In the genomic region with DNA sequence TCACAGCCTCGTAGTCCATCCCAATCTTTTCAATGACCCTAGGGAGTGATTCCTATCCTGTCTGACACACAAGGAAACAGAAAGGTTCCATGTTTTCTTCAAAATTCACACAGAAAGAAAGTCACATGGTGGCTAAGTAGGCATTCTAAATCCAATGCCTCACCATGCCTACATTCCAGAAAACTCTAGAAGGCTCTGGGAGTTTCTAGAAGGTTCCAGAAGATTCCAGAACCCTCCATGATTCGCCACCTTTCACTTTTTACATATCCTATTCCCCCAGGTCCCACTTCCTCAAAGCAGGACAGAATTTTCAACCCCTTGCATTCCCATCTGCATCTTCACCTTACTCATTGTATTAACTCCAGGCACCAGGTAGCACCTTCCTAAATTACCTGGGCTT, we compare ENCODE assay signal across 18 cellular contexts. TPM values are rescaled to one million over a fixed set of nuclear protein-coding genes. Genes with fewer than 3 reads are reported as not detected.
A peak's percentile ranks its signal among the peaks of the same experiment; 100 is the strongest.
DNase-seq lines count a peak whose midpoint lies in the region; ATAC-seq and TF ChIP-seq lines count a peak whose summit lies in the region.
"Had no signal": no experiment of that assay in that cellular context is flagged by ENCODE, and none has a peak within 500 bp of the region (broad histone marks: within the 10 kb centered on the region; RNA-seq: fewer than 3 reads in every experiment).

No MANE protein-coding gene starts in this region.

- peak overlapping the region; percentile 43 for H3K27ac Mint-ChIP-seq in stimulated activated naive CD8-positive, alpha-beta T cell treated with anti-CD3 and anti-CD28 coated beads, Interleukin-15, Interleukin-2, amounts not matched to agents 100 ng/mL and 50 ng/mL, for 24 hours
- no peak overlapping the region for H3K27ac Mint-ChIP-seq in stimulated activated naive CD8-positive, alpha-beta T cell treated with anti-CD3 and anti-CD28 coated beads, Interleukin-15, amount 100 ng/mL, for 72 hours
- H3K27ac Mint-ChIP-seq in activated B cell treated with CpG ODN at 0.5 μM for 24 hours (peak overlapping the region; percentile 96), neural progenitor cell (peak overlapping the region; percentile 69)
- H3K27ac Mint-ChIP-seq: CD8-positive, alpha-beta T cell had no signal

- peaks cover 2% of the 10 kb centered on the region for H4K20me1 ChIP-seq in neural progenitor cell (ENCODE audit: low read depth)

- H3K4me1 Mint-ChIP-seq in stimulated activated naive CD8-positive, alpha-beta T cell treated with anti-CD3 and anti-CD28 coated beads, Interleukin-15, Interleukin-2, amounts not matched to agents 100 ng/mL and 50 ng/mL, for 24 hours (ENCODE audit: low read depth) = peaks cover 5% of the 10 kb centered on the region
- no peaks in the 10 kb centered on the region for H3K4me1 Mint-ChIP-seq in stimulated activated naive CD8-positive, alpha-beta T cell treated with anti-CD3 and anti-CD28 coated beads, Interleukin-15, amount 100 ng/mL, for 72 hours
- H3K4me1 Mint-ChIP-seq in activated B cell treated with CpG ODN at 0.5 μM for 24 hours (peaks cover 79% of the 10 kb centered on the region), neural progenitor cell (peaks cover 7% of the 10 kb centered on the region)

- H3K9me3 ChIP-seq in neural progenitor cell (ENCODE audit: low read depth) (no peaks in the 10 kb centered on the region), tibial artery (no peaks in the 10 kb centered on the region), prostate gland (no peaks in the 10 kb centered on the region)
- H3K9me3 ChIP-seq: BE2C had no signal

- H3K4me3 ChIP-seq in neural progenitor cell (no peak overlapping the region), tibial artery (no peak overlapping the region), prostate gland (no peak overlapping the region)
- H3K4me3 ChIP-seq: GM23248 had no signal

- no peaks in the 10 kb centered on the region for H3K27me3 Mint-ChIP-seq in stimulated activated naive CD8-positive, alpha-beta T cell treated with anti-CD3 and anti-CD28 coated beads, Interleukin-15, Interleukin-2, amounts not matched to agents 100 ng/mL and 50 ng/mL, for 24 hours
- no peaks in the 10 kb centered on the region for H3K27me3 Mint-ChIP-seq in stimulated activated naive CD8-positive, alpha-beta T cell treated with anti-CD3 and anti-CD28 coated beads, Interleukin-15, amount 100 ng/mL, for 72 hours
- H3K27me3 Mint-ChIP-seq in activated B cell treated with CpG ODN at 0.5 μM for 24 hours = no peaks in the 10 kb centered on the region
- peaks cover 19% of the 10 kb centered on the region for H3K27me3 Mint-ChIP-seq in neural progenitor cell (ENCODE audit: insufficient read depth, low read depth)

- CTCF ChIA-PET in activated B cell treated with CpG ODN at 0.5 μM for 24 hours (lab: Charles Lee) = no interaction called here

- intact Hi-C loops in activated B cell treated with CpG ODN at 0.5 μM for 24 hours (cut with micrococcal nuclease) = no loop called here
- intact Hi-C loops in tibial artery (cut with DNase I; ENCODE audit: low total_unique reads) = no loop called here
- intact Hi-C loops in prostate gland (cut with DNase I) = no loop called here

- no peak for ATAC-seq in stimulated activated naive CD8-positive, alpha-beta T cell treated with anti-CD3 and anti-CD28 coated beads, Interleukin-15, amount 100 ng/mL, for 72 hours
- ATAC-seq in activated B cell treated with CpG ODN at 0.5 μM for 24 hours (ENCODE audit: low read depth) = no peak
- ATAC-seq: CD8-positive, alpha-beta T cell; HCT116 had no signal

- no peak overlapping the region for H3K4me3 Mint-ChIP-seq in stimulated activated naive CD8-positive, alpha-beta T cell treated with anti-CD3 and anti-CD28 coated beads, Interleukin-15, Interleukin-2, amounts not matched to agents 100 ng/mL and 50 ng/mL, for 24 hours
- no peak overlapping the region for H3K4me3 Mint-ChIP-seq in stimulated activated naive CD8-positive, alpha-beta T cell treated with anti-CD3 and anti-CD28 coated beads, Interleukin-15, amount 100 ng/mL, for 72 hours
- H3K4me3 Mint-ChIP-seq in activated B cell treated with CpG ODN at 0.5 μM for 24 hours (peak overlapping the region; percentile 59), neural progenitor cell (no peak overlapping the region)
- H3K4me3 Mint-ChIP-seq: CD14-positive monocyte; CD8-positive, alpha-beta T cell had no signal

- DNase-seq in stimulated activated naive CD8-positive, alpha-beta T cell treated with anti-CD3 and anti-CD28 coated beads, Interleukin-15, amount 100 ng/mL, for 72 hours = no peak
- DNase-seq in activated B cell treated with CpG ODN at 0.5 μM for 24 hours = no peak
- DNase-seq in neural progenitor cell (ENCODE audit: low spot score) = no peak
- DNase-seq in tibial artery = no peak
- DNase-seq in germinal center (ENCODE audit: low spot score) = no peak
- DNase-seq in NCI-H2029 treated with DMSO at 0.1 percent for 48 hours (lab: John Stamatoyannopoulos, UW) = no peak
- DNase-seq in prostate gland (ENCODE audit: low spot score) = no peak
- DNase-seq: BE2C; CD8-positive, alpha-beta T cell; COR-L47; DMS153; DMS79 treated with DMSO at 0.1 percent for 48 hours; GDM1; GM23248; IMR-90 had no signal

- no peaks in the 10 kb centered on the region for H3K9me3 Mint-ChIP-seq in stimulated activated naive CD8-positive, alpha-beta T cell treated with anti-CD3 and anti-CD28 coated beads, Interleukin-15, Interleukin-2, amounts not matched to agents 100 ng/mL and 50 ng/mL, for 24 hours
- H3K9me3 Mint-ChIP-seq in stimulated activated naive CD8-positive, alpha-beta T cell treated with anti-CD3 and anti-CD28 coated beads, Interleukin-15, amount 100 ng/mL, for 72 hours = peaks cover 0 to 14% of the 10 kb centered on the region in 2 donors
- H3K9me3 Mint-ChIP-seq in activated B cell treated with CpG ODN at 0.5 μM for 24 hours (peaks cover 11% of the 10 kb centered on the region), neural progenitor cell (peaks cover 3% of the 10 kb centered on the region)
- H3K9me3 Mint-ChIP-seq: CD8-positive, alpha-beta T cell had no signal

- WGBS in prostate gland = 93% methylated on average over 2 of the region's 2 CpGs

- H3K27me3 ChIP-seq in neural progenitor cell = peaks cover 8% of the 10 kb centered on the region
- H3K27me3 ChIP-seq in tibial artery = peaks cover 0 to 48% of the 10 kb centered on the region in 2 donors
- H3K27me3 ChIP-seq in prostate gland (replicated peaks; ENCODE audit: insufficient read depth) = no peaks in the 10 kb centered on the region

- no peak overlapping the region for H3K27ac ChIP-seq in neural progenitor cell
- H3K27ac ChIP-seq in tibial artery = no peak overlapping the region
- no peak overlapping the region for H3K27ac ChIP-seq in prostate gland
- H3K27ac ChIP-seq: GM23248 had no signal

- H3K36me3 ChIP-seq in neural progenitor cell (no peaks in the 10 kb centered on the region), tibial artery (no peaks in the 10 kb centered on the region), prostate gland (no peaks in the 10 kb centered on the region)
- H3K36me3 ChIP-seq: BE2C had no signal

- no peaks in the 10 kb centered on the region for H3F3A ChIP-seq in neural progenitor cell (ENCODE audit: low read depth)

- H3K4me1 ChIP-seq in neural progenitor cell = no peaks in the 10 kb centered on the region
- H3K4me1 ChIP-seq in tibial artery = peaks cover 0 to 17% (median 1%) of the 10 kb centered on the region in 4 donors
- no peaks in the 10 kb centered on the region for H3K4me1 ChIP-seq in prostate gland (replicated peaks)
- H3K4me1 ChIP-seq: BE2C had no signal

- H3K36me3 Mint-ChIP-seq in stimulated activated naive CD8-positive, alpha-beta T cell treated with anti-CD3 and anti-CD28 coated beads, Interleukin-15, Interleukin-2, amounts not matched to agents 100 ng/mL and 50 ng/mL, for 24 hours (ENCODE audit: low read depth) = peaks cover 4% of the 10 kb centered on the region
- H3K36me3 Mint-ChIP-seq in activated B cell treated with CpG ODN at 0.5 μM for 24 hours (ENCODE audit: low read depth) (peaks cover 60% of the 10 kb centered on the region), neural progenitor cell (peaks cover 4% of the 10 kb centered on the region)

- TF ChIP-seq CTCF in activated B cell treated with CpG ODN at 0.5 μM for 24 hours (IDR thresholded peaks at IDR 0.05) (no peak), neural progenitor cell (IDR thresholded peaks at IDR 0.05) (no peak), tibial artery (IDR thresholded peaks at IDR 0.05) (no peak), prostate gland (IDR thresholded peaks at IDR 0.05) (no peak)

- H3K9ac ChIP-seq in neural progenitor cell = no peak overlapping the region
- H3K9ac ChIP-seq: GM23248 had no signal

- H3K79me2 ChIP-seq in neural progenitor cell (ENCODE audit: low read depth) = no peaks in the 10 kb centered on the region

- TF ChIP-seq POLR2A in prostate gland (IDR thresholded peaks at IDR 0.05) = no peak

- H2AFZ ChIP-seq in neural progenitor cell (replicated peaks) = no peak overlapping the region
- H2AFZ ChIP-seq: GM23248 had no signal

- POLR2A ChIA-PET in activated B cell treated with CpG ODN at 0.5 μM for 24 hours (lab: Charles Lee) = interaction anchor here (0.7 to 10.6 kb wide), 3 partner anchors 21 to 726 kb away, joined by 3 to 176 read pairs (median 41); a partner anchor contains a TSS

- no peak overlapping the region for H3K4me2 ChIP-seq in neural progenitor cell

RNA-seq across cellular contexts. Expression of a gene that starts 23.1 kb away (rescaled TPM):
- total RNA-seq in activated B cell treated with CpG ODN at 0.5 μM for 24 hours = 34.8 and 35.4 TPM in 2 replicates
- total RNA-seq in neural progenitor cell (ENCODE audit: low replicate concordance) = 7.0 and 9.6 TPM in 2 replicates
- total RNA-seq in prostate gland = 10 to 100 TPM in 1 of 2 donors, 1 to 10 TPM in 1; 8.7 to 22.9 TPM

RNA-seq across cellular contexts. Expression of a gene that starts 41.7 kb away (rescaled TPM):
- 6.4 and 7.7 TPM in 2 replicates for total RNA-seq in activated B cell treated with CpG ODN at 0.5 μM for 24 hours
- total RNA-seq in neural progenitor cell (ENCODE audit: low replicate concordance) = 2.7 and 4.2 TPM in 2 replicates
- total RNA-seq in prostate gland = 10 to 100 TPM in 1 of 2 donors, 1 to 10 TPM in 1; 3.8 to 24.6 TPM

Comparison
In these comparisons a context has a peak if more than half of its experiments do, and no peak if none do; other contexts are left out.
1. H3K27ac Mint-ChIP-seq: peak in stimulated activated naive CD8-positive, alpha-beta T cell treated with anti-CD3 and anti-CD28 coated beads, Interleukin-15, Interleukin-2, amounts not matched to agents 100 ng/mL and 50 ng/mL, for 24 hours (single experiment), activated B cell treated with CpG ODN at 0.5 μM for 24 hours (single experiment) and neural progenitor cell (single experiment); none in stimulated activated naive CD8-positive, alpha-beta T cell treated with anti-CD3 and anti-CD28 coated beads, Interleukin-15, amount 100 ng/mL, for 72 hours (0 of 2).